24 cellular contexts compared by ENCODE assay signal in genomic region chr4:27711041-27711440, GRCh38.
"Had no signal": no experiment of that assay in that cellular context is flagged by ENCODE, and none has a peak within 500 bp of the region (broad histone marks: within the 10 kb centered on the region; RNA-seq: fewer than 3 reads in every experiment).

No MANE protein-coding gene starts in this region.

- H3K27me3 ChIP-seq: stomach, suprapubic skin, testis, thyroid gland, tibial artery, tibial nerve, transverse colon, upper lobe of left lung, upper lobe of right lung, uterus, vagina had no signal

- H3K9me3 ChIP-seq: stomach, suprapubic skin, testis, thoracic aorta, thyroid gland, tibial artery, tibial nerve, transverse colon, upper lobe of left lung, upper lobe of right lung, uterus, vagina had no signal

- H3K4me1 ChIP-seq: stomach, suprapubic skin, testis, thyroid gland, tibial artery, tibial nerve, transverse colon, upper lobe of left lung, upper lobe of right lung, uterus, vagina had no signal

- DNase-seq: stimulated activated CD4-positive, alpha-beta T cell treated with anti-CD3 and anti-CD28 coated beads, Interleukin-2, amount 100 ng/mL, for 48 hours; stimulated activated CD4-positive, alpha-beta T cell treated with anti-CD3 and anti-CD28 coated beads, Interleukin-4, amount 100 ng/mL, for 1 hour; stimulated activated CD4-positive, alpha-beta T cell treated with anti-CD3 and anti-CD28 coated beads, Interleukin-4, amount 100 ng/mL, for 24 hours; stimulated activated CD4-positive, alpha-beta T cell treated with anti-CD3 and anti-CD28 coated beads, Interleukin-4, amount 100 ng/mL, for 4 hours; stimulated activated CD8-positive, alpha-beta memory T cell treated with anti-CD3 and anti-CD28 coated beads, Interleukin-4, amount 100 ng/mL, for 48 hours; stimulated activated naive B cell treated with anti-CD40 and anti-IgM and Interleukin-4, amounts not matched to agents 10 μg/mL and 1 μg/mL and 100 μg/mL, for 72 hours; stimulated activated naive CD4-positive, alpha-beta T cell; stimulated activated naive CD4-positive, alpha-beta T cell treated with Interleukin-2 at 50 U/mL for 16 hours; stimulated activated naive CD8-positive, alpha-beta T cell treated with anti-CD3 and anti-CD28 coated beads, Interleukin-15, amount 100 ng/mL, for 72 hours; stimulated activated naive CD8-positive, alpha-beta T cell treated with anti-CD3 and anti-CD28 coated beads, Interleukin-15, Interleukin-2, amounts not matched to agents 100 U/mL and 50 U/mL, for 24 hours; stomach; substantia nigra; testis; thyroid gland; tibial artery; transverse colon; trophoblast cell; upper lobe of left lung; upper lobe of right lung; uterus had no signal

- H3K4me3 ChIP-seq: stomach, suprapubic skin, testis, thoracic aorta, thyroid gland, tibial artery, tibial nerve, transverse colon, upper lobe of left lung, upper lobe of right lung, uterus, vagina had no signal

- H3K36me3 ChIP-seq: stomach, suprapubic skin, thoracic aorta, thyroid gland, tibial artery, tibial nerve, transverse colon, upper lobe of left lung, upper lobe of right lung, uterus, vagina had no signal
